ENCODE assay signal across 8 cellular contexts in genomic region chr19:47176627-47177090, GRCh38. TPM values are rescaled to one million over a fixed set of nuclear protein-coding genes. Genes with fewer than 3 reads are reported as not detected.
DNase-seq lines count a peak whose midpoint lies in the region; ATAC-seq and TF ChIP-seq lines count a peak whose summit lies in the region.

No MANE protein-coding gene starts in this region.

- H3K9me3 ChIP-seq in CD4-positive, CD25-positive, alpha-beta regulatory T cell (ENCODE audit: control insufficient read depth in 2 of 2, low read length in 2 of 2): no peaks in the 10 kb centered on the region

- peak overlapping the region; percentile 30 to 81 (median 76) for H3K4me3 Mint-ChIP-seq in CD4-positive, CD25-positive, alpha-beta regulatory T cell
- H3K4me3 Mint-ChIP-seq in progenitor cell of endocrine pancreas (ENCODE audit: low read depth): no peak overlapping the region

- no peak for TF ChIP-seq CTCF in progenitor cell of endocrine pancreas (IDR thresholded peaks at IDR 0.05; ENCODE audit: unreplicated experiment)

- H3K27ac ChIP-seq in CD4-positive, CD25-positive, alpha-beta regulatory T cell (ENCODE audit: insufficient read depth, low read length, poor library complexity, severe bottlenecking): peak overlapping the region; percentile 52

- H3K36me3 Mint-ChIP-seq in CD4-positive, CD25-positive, alpha-beta regulatory T cell: peaks cover 34% of the 10 kb centered on the region
- H3K36me3 Mint-ChIP-seq in progenitor cell of endocrine pancreas (ENCODE audit: insufficient read depth): peaks cover 33% of the 10 kb centered on the region

- H3K27ac Mint-ChIP-seq in CD4-positive, CD25-positive, alpha-beta regulatory T cell: peak overlapping the region; percentile 87 to 96 (median 90)
- peak overlapping the region; percentile 78 for H3K27ac Mint-ChIP-seq in progenitor cell of endocrine pancreas

- H3K9me3 Mint-ChIP-seq in CD4-positive, CD25-positive, alpha-beta regulatory T cell: no peaks in the 10 kb centered on the region
- no peaks in the 10 kb centered on the region for H3K9me3 Mint-ChIP-seq in progenitor cell of endocrine pancreas (ENCODE audit: low read depth)

- H3K27me3 ChIP-seq in CD4-positive, CD25-positive, alpha-beta regulatory T cell (ENCODE audit: control insufficient read depth, insufficient read depth, low read length): no peaks in the 10 kb centered on the region

- peaks cover 22 to 68% (median 34%) of the 10 kb centered on the region in 4 donors for H3K4me1 Mint-ChIP-seq in CD4-positive, CD25-positive, alpha-beta regulatory T cell
- H3K4me1 Mint-ChIP-seq in progenitor cell of endocrine pancreas (ENCODE audit: low read depth): peaks cover 4% of the 10 kb centered on the region

- peak; percentile 71 to 88 for ATAC-seq in CD4-positive, CD25-positive, alpha-beta regulatory T cell (ENCODE audit: low read depth in 2 of 2)
- ATAC-seq in HG02840 (IDR thresholded peaks at IDR 0.05; ENCODE audit: low FRiP score, unreplicated experiment): no peak
- no peak for ATAC-seq in HG02763 (IDR thresholded peaks at IDR 0.05; ENCODE audit: unreplicated experiment)
- no peak for ATAC-seq in HG03039 (IDR thresholded peaks at IDR 0.05; ENCODE audit: unreplicated experiment)

- H3K36me3 ChIP-seq in CD4-positive, CD25-positive, alpha-beta regulatory T cell (ENCODE audit: control insufficient read depth, insufficient read depth, low read length): peaks cover 21% of the 10 kb centered on the region

- H3K4me3 ChIP-seq in CD4-positive, CD25-positive, alpha-beta regulatory T cell (ENCODE audit: low read depth, low read length): peak overlapping the region; percentile 74

- no peaks in the 10 kb centered on the region for H3K27me3 Mint-ChIP-seq in CD4-positive, CD25-positive, alpha-beta regulatory T cell
- no peaks in the 10 kb centered on the region for H3K27me3 Mint-ChIP-seq in progenitor cell of endocrine pancreas

- H3K4me1 ChIP-seq in CD4-positive, CD25-positive, alpha-beta regulatory T cell (ENCODE audit: control insufficient read depth, insufficient read depth, low read length, poor library complexity, severe bottlenecking): peaks cover 36% of the 10 kb centered on the region

- peak in 2 of 3 donors; percentile 56 to 60 for DNase-seq in CD4-positive, CD25-positive, alpha-beta regulatory T cell
- peak; percentile 26 for DNase-seq in activated CD4-positive, alpha-beta T cell treated with anti-CD3 and anti-CD28 coated beads for 1 hour
- DNase-seq in effector CD4-positive, alpha-beta T cell: peak; percentile 31
- DNase-seq in progenitor cell of endocrine pancreas (ENCODE audit: low spot score, unreplicated experiment): no peak
- DNase-seq in GM19240 (ENCODE audit: insufficient read length, low spot score): no peak

RNA-seq across cellular contexts. Expression of gene SAE1, which starts 46.0 kb away (rescaled TPM):
- 45.5 TPM for total RNA-seq in CD4-positive, CD25-positive, alpha-beta regulatory T cell
- polyA plus RNA-seq in CD4-positive, CD25-positive, alpha-beta regulatory T cell: 100 to 1,000 TPM; 106 to 127 (median 115) TPM
- 172 and 173 TPM in 2 replicates for total RNA-seq in progenitor cell of endocrine pancreas

RNA-seq across cellular contexts. Expression of gene BBC3, which starts 54.3 kb away (rescaled TPM):
- total RNA-seq in CD4-positive, CD25-positive, alpha-beta regulatory T cell: 21.2 TPM
- 1 to 10 TPM; 4.2 to 6.7 (median 5.4) TPM for polyA plus RNA-seq in CD4-positive, CD25-positive, alpha-beta regulatory T cell
- total RNA-seq in progenitor cell of endocrine pancreas: 18.3 and 23.5 TPM in 2 replicates

Comparison
In these comparisons a context has a peak if more than half of its experiments do, and no peak if none do; other contexts are left out.
1. ATAC-seq: peak in CD4-positive, CD25-positive, alpha-beta regulatory T cell (2 of 2); none in HG02840 (single experiment), HG02763 (single experiment) and HG03039 (single experiment).
2. DNase-seq: peak in CD4-positive, CD25-positive, alpha-beta regulatory T cell (2 of 3), activated CD4-positive, alpha-beta T cell treated with anti-CD3 and anti-CD28 coated beads for 1 hour (single experiment) and effector CD4-positive, alpha-beta T cell (single experiment); none in progenitor cell of endocrine pancreas (single experiment) and GM19240 (single experiment).